In genomic region chr12:67019070-67019469, GRCh38 we compare ENCODE assay signal across 21 cellular contexts.
A peak's percentile ranks its signal among the peaks of the same experiment; 100 is the strongest.
DNase-seq lines count a peak whose midpoint lies in the region; ATAC-seq lines count a peak whose summit lies in the region.
"Had no signal": no experiment of that assay in that cellular context is flagged by ENCODE, and none has a peak within 500 bp of the region (broad histone marks: within the 10 kb centered on the region; RNA-seq: fewer than 3 reads in every experiment).

No MANE protein-coding gene starts in this region.

- H3K36me3 ChIP-seq in muscle layer of colon (ENCODE audit: insufficient read depth, low read length), result no peaks in the 10 kb centered on the region
- H3K36me3 ChIP-seq: BE2C, right atrium auricular region had no signal

- intact Hi-C loops in posterior vena cava (cut with DNase I), result loop anchor here in 1 of 2 donors (10.0 kb wide), 1 partner anchor 76 kb away; no protein-coding TSS in a partner anchor

- no peaks in the 10 kb centered on the region for H3K9me3 ChIP-seq in muscle layer of colon (ENCODE audit: low read length)
- H3K9me3 ChIP-seq: BE2C, right atrium auricular region had no signal

- H3K27ac ChIP-seq in muscle layer of colon (ENCODE audit: low read depth, low read length), result peak overlapping the region; percentile 41
- H3K27ac ChIP-seq: GM23248, right atrium auricular region had no signal

- peak overlapping the region in 1 of 2 donors; percentile 12 for H3K4me3 ChIP-seq in muscle layer of colon (ENCODE audit: low read depth in 1 of 2, low read length in 2 of 2)
- H3K4me3 ChIP-seq: GM23248, K562, right atrium auricular region had no signal

- peaks cover 16% of the 10 kb centered on the region for H3K4me1 ChIP-seq in muscle layer of colon (ENCODE audit: insufficient read depth, low read length)
- H3K4me1 ChIP-seq: BE2C, right atrium auricular region had no signal

- no peak overlapping the region for H3K9ac ChIP-seq in muscle layer of colon (ENCODE audit: low read length)
- H3K9ac ChIP-seq: GM23248 had no signal

- ATAC-seq in HG02623 (IDR thresholded peaks at IDR 0.05; ENCODE audit: unreplicated experiment), result no peak
- ATAC-seq: activated T-helper 17 cell treated with anti-CD3 and anti-CD28 coated beads, Interleukin-2, amount 50 U/mL, for 72 hours; K562; left colon; stimulated activated naive B cell treated with anti-CD40 and anti-IgM and Interleukin-4, amounts not matched to agents 10 μg/mL and 1 μg/mL and 100 μg/mL, for 72 hours had no signal

- no peaks in the 10 kb centered on the region for H3K27me3 ChIP-seq in muscle layer of colon (ENCODE audit: control insufficient read depth in 1 of 2, insufficient read depth in 2 of 2, low read length in 2 of 2)
- H3K27me3 ChIP-seq: BE2C, right atrium auricular region had no signal

- peak; percentile 49 for DNase-seq in DMS153 (lab: John Stamatoyannopoulos, UW)
- peak; percentile 46 for DNase-seq in NAMALWA (ENCODE audit: low spot score)
- DNase-seq in astrocyte of the hippocampus (ENCODE audit: low read depth, low spot score), result peak; percentile 83
- no peak for DNase-seq in NCI-H128 (lab: John Stamatoyannopoulos, UW; ENCODE audit: unreplicated experiment)
- DNase-seq in posterior vena cava (ENCODE audit: low spot score), result no peak
- DNase-seq in middle frontal gyrus (ENCODE audit: extremely low spot score, low spot score), result no peak
- DNase-seq: activated CD4-positive, alpha-beta T cell treated with anti-CD3 and anti-CD28 coated beads, Interleukin-2, amount 10 ng/mL, durations not matched to agents 7 days and 5 days; aorta; BE2C; GF-D8; glutamatergic neuron; GM23248; left colon; NCI-H510A; stimulated activated CD4-positive, alpha-beta T cell treated with anti-CD3 and anti-CD28 coated beads, Interleukin-4, amount 100 ng/mL, for 1 hour; stimulated activated naive B cell treated with anti-CD40 and anti-IgM and Interleukin-4, amounts not matched to agents 10 μg/mL and 1 μg/mL and 100 μg/mL, for 72 hours had no signal

Comparison
In these comparisons a context has a peak if more than half of its experiments do, and no peak if none do; other contexts are left out.
1. DNase-seq: peak in DMS153 (single experiment), NAMALWA (single experiment) and astrocyte of the hippocampus (single experiment); none in NCI-H128 (single experiment), posterior vena cava (single experiment) and middle frontal gyrus (single experiment).